In the genomic region with DNA sequence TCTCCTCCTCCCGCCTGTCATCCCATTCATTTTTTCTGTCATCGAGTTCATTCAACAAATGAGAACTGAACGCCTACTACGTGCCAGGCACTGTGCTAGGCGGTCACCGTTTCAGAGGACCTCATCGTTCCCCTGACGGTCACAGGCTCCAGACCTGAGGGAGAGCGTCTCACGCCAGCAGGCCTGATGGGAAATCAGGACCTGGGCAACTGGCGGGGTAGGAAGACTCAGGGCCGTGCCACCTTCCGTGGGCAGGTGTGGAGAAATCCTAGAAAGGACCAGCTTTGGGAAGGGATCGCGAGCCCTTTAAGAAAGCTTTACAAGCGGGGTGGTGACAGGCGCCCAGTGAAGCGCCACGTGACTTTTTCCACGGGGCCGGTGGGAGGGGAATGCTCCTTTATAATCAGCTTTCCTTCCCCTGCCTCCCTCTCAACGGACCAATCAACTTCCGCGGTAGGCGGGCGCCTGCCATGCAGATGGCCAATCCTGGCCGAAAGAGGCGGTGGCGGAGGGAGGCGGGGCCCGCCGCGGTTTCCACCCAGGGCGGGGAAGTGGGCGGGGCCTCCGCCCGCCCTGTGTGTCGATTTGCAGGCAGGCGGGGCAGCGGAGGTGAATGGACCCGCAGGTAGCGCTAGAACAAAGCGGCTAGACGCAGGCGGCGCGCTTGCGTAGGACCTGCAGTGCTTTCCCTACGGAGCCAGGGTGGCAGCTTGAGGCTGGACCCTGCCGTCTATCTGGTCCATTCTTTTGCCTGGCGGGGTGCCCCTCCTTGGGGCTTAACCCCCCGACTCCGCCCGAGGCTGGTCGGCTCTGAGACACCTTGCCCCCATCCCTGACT, we compare ENCODE assay signal across 1 cellular context.
TF ChIP-seq lines count a peak whose summit lies in the region.

No MANE protein-coding gene starts in this region.

TF ChIP-seq in K562, 482 proteins besides CTCF, POLR2A, EP300 and RAD21 (continued from another document and continues in another):
- TF ChIP-seq, protein P1, sequence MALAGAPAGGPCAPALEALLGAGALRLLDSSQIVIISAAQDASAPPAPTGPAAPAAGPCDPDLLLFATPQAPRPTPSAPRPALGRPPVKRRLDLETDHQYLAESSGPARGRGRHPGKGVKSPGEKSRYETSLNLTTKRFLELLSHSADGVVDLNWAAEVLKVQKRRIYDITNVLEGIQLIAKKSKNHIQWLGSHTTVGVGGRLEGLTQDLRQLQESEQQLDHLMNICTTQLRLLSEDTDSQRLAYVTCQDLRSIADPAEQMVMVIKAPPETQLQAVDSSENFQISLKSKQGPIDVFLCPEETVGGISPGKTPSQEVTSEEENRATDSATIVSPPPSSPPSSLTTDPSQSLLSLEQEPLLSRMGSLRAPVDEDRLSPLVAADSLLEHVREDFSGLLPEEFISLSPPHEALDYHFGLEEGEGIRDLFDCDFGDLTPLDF (CRISPR knock-in tag; IDR thresholded peaks at IDR 0.05) = no peak
- TF ChIP-seq ZNF316 (IDR thresholded peaks at IDR 0.05) (no peak), ZNF551 (CRISPR knock-in tag; IDR thresholded peaks at IDR 0.05) (no peak), TAF7 (tag; IDR thresholded peaks at IDR 0.05) (no peak), MTA2 (IDR thresholded peaks at IDR 0.05; ENCODE audit: low read depth) (no peak), FIP1L1 (IDR thresholded peaks at IDR 0.05; ENCODE audit: low read depth, low read length, poor library complexity, severe bottlenecking) (no peak), TSC22D4 (tag; IDR thresholded peaks at IDR 0.05) (no peak), ZNF133 (CRISPR knock-in tag; IDR thresholded peaks at IDR 0.05) (no peak), ZNF165 (CRISPR knock-in tag; IDR thresholded peaks at IDR 0.05; ENCODE audit: borderline replicate concordance) (no peak), ZNF232 (CRISPR knock-in tag; IDR thresholded peaks at IDR 0.05) (no peak), ZFP30 (CRISPR knock-in tag; IDR thresholded peaks at IDR 0.05; ENCODE audit: borderline replicate concordance) (no peak), YY1 (IDR thresholded peaks at IDR 0.05; ENCODE audit: borderline replicate concordance in 1 of 3, control insufficient read depth in 1 of 3, extremely low read depth in 1 of 3, insufficient read depth in 3 of 3, insufficient read length in 1 of 3, insufficient replicate concordance in 2 of 3, low read depth in 1 of 3, low read length in 2 of 3) (no peak), NFATC3 (IDR thresholded peaks at IDR 0.05) (no peak), CBX8 (IDR thresholded peaks at IDR 0.05; ENCODE audit: borderline replicate concordance, extremely low read depth, low read depth, low read length, poor library complexity, severe bottlenecking) (no peak), ZNF24 (IDR thresholded peaks at IDR 0.05) (peak; percentile 32; the same call in 1 of the 2 replicates), ZNF212 (CRISPR knock-in tag; IDR thresholded peaks at IDR 0.05) (no peak), GABPA (tag; conservative IDR thresholded peaks at IDR 0.05; ENCODE audit: low read depth) (no peak), ZNF699 (CRISPR knock-in tag; IDR thresholded peaks at IDR 0.05; ENCODE audit: insufficient replicate concordance) (no peak), DPF2 (IDR thresholded peaks at IDR 0.05) (no peak), RBM25 (IDR thresholded peaks at IDR 0.05; ENCODE audit: low read depth, low read length, severe bottlenecking) (peak; percentile 77), BDP1 (IDR thresholded peaks at IDR 0.05; ENCODE audit: insufficient read depth, insufficient read length) (no peak), MEF2A (IDR thresholded peaks at IDR 0.05; ENCODE audit: control insufficient read depth, low read depth, low read length) (no peak), TGIF2 (CRISPR knock-in tag; IDR thresholded peaks at IDR 0.05) (no peak), GTF2E2 (tag; IDR thresholded peaks at IDR 0.05) (no peak)
- TF ChIP-seq, protein P2, sequence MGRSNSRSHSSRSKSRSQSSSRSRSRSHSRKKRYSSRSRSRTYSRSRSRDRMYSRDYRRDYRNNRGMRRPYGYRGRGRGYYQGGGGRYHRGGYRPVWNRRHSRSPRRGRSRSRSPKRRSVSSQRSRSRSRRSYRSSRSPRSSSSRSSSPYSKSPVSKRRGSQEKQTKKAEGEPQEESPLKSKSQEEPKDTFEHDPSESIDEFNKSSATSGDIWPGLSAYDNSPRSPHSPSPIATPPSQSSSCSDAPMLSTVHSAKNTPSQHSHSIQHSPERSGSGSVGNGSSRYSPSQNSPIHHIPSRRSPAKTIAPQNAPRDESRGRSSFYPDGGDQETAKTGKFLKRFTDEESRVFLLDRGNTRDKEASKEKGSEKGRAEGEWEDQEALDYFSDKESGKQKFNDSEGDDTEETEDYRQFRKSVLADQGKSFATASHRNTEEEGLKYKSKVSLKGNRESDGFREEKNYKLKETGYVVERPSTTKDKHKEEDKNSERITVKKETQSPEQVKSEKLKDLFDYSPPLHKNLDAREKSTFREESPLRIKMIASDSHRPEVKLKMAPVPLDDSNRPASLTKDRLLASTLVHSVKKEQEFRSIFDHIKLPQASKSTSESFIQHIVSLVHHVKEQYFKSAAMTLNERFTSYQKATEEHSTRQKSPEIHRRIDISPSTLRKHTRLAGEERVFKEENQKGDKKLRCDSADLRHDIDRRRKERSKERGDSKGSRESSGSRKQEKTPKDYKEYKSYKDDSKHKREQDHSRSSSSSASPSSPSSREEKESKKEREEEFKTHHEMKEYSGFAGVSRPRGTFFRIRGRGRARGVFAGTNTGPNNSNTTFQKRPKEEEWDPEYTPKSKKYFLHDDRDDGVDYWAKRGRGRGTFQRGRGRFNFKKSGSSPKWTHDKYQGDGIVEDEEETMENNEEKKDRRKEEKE (IDR thresholded peaks at IDR 0.05; ENCODE audit: borderline replicate concordance in 1 of 2, control insufficient read depth in 1 of 2, low read depth in 2 of 2, low read length in 1 of 2) = no peak
- TF ChIP-seq, protein P3, sequence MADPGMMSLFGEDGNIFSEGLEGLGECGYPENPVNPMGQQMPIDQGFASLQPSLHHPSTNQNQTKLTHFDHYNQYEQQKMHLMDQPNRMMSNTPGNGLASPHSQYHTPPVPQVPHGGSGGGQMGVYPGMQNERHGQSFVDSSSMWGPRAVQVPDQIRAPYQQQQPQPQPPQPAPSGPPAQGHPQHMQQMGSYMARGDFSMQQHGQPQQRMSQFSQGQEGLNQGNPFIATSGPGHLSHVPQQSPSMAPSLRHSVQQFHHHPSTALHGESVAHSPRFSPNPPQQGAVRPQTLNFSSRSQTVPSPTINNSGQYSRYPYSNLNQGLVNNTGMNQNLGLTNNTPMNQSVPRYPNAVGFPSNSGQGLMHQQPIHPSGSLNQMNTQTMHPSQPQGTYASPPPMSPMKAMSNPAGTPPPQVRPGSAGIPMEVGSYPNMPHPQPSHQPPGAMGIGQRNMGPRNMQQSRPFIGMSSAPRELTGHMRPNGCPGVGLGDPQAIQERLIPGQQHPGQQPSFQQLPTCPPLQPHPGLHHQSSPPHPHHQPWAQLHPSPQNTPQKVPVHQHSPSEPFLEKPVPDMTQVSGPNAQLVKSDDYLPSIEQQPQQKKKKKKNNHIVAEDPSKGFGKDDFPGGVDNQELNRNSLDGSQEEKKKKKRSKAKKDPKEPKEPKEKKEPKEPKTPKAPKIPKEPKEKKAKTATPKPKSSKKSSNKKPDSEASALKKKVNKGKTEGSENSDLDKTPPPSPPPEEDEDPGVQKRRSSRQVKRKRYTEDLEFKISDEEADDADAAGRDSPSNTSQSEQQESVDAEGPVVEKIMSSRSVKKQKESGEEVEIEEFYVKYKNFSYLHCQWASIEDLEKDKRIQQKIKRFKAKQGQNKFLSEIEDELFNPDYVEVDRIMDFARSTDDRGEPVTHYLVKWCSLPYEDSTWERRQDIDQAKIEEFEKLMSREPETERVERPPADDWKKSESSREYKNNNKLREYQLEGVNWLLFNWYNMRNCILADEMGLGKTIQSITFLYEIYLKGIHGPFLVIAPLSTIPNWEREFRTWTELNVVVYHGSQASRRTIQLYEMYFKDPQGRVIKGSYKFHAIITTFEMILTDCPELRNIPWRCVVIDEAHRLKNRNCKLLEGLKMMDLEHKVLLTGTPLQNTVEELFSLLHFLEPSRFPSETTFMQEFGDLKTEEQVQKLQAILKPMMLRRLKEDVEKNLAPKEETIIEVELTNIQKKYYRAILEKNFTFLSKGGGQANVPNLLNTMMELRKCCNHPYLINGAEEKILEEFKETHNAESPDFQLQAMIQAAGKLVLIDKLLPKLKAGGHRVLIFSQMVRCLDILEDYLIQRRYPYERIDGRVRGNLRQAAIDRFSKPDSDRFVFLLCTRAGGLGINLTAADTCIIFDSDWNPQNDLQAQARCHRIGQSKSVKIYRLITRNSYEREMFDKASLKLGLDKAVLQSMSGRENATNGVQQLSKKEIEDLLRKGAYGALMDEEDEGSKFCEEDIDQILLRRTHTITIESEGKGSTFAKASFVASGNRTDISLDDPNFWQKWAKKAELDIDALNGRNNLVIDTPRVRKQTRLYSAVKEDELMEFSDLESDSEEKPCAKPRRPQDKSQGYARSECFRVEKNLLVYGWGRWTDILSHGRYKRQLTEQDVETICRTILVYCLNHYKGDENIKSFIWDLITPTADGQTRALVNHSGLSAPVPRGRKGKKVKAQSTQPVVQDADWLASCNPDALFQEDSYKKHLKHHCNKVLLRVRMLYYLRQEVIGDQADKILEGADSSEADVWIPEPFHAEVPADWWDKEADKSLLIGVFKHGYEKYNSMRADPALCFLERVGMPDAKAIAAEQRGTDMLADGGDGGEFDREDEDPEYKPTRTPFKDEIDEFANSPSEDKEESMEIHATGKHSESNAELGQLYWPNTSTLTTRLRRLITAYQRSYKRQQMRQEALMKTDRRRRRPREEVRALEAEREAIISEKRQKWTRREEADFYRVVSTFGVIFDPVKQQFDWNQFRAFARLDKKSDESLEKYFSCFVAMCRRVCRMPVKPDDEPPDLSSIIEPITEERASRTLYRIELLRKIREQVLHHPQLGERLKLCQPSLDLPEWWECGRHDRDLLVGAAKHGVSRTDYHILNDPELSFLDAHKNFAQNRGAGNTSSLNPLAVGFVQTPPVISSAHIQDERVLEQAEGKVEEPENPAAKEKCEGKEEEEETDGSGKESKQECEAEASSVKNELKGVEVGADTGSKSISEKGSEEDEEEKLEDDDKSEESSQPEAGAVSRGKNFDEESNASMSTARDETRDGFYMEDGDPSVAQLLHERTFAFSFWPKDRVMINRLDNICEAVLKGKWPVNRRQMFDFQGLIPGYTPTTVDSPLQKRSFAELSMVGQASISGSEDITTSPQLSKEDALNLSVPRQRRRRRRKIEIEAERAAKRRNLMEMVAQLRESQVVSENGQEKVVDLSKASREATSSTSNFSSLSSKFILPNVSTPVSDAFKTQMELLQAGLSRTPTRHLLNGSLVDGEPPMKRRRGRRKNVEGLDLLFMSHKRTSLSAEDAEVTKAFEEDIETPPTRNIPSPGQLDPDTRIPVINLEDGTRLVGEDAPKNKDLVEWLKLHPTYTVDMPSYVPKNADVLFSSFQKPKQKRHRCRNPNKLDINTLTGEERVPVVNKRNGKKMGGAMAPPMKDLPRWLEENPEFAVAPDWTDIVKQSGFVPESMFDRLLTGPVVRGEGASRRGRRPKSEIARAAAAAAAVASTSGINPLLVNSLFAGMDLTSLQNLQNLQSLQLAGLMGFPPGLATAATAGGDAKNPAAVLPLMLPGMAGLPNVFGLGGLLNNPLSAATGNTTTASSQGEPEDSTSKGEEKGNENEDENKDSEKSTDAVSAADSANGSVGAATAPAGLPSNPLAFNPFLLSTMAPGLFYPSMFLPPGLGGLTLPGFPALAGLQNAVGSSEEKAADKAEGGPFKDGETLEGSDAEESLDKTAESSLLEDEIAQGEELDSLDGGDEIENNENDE (IDR thresholded peaks at IDR 0.05; ENCODE audit: low read depth, low read length) = no peak
- TF ChIP-seq, protein P4, sequence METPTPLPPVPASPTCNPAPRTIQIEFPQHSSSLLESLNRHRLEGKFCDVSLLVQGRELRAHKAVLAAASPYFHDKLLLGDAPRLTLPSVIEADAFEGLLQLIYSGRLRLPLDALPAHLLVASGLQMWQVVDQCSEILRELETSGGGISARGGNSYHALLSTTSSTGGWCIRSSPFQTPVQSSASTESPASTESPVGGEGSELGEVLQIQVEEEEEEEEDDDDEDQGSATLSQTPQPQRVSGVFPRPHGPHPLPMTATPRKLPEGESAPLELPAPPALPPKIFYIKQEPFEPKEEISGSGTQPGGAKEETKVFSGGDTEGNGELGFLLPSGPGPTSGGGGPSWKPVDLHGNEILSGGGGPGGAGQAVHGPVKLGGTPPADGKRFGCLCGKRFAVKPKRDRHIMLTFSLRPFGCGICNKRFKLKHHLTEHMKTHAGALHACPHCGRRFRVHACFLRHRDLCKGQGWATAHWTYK (CRISPR knock-in tag; IDR thresholded peaks at IDR 0.05) = no peak
